ENCODE assay signal across 22 cellular contexts in the genomic region with DNA sequence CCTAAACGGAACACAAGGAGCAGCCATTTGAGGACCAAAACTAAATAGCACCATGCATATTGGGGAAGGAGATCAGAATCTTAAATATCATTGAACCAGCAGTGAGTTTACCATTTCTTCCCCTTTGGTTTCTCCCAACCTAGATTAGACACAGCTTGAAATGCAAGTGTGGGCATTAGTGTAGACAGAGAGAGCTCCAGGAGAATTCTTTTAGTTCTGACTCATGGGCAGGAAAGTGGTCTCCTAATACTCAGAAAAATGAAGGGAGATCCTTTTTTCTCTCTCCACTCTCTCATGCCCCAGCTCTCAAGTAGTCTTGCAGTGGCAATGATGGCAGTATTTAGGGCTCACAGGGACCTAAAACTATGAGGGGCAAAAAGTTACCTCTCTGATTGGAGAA.
DNase-seq lines count a peak whose midpoint lies in the region; ATAC-seq and FAIRE-seq lines count a peak whose summit lies in the region.
"Had no signal": no experiment of that assay in that cellular context is flagged by ENCODE, and none has a peak within 500 bp of the region (broad histone marks: within the 10 kb centered on the region; RNA-seq: fewer than 3 reads in every experiment).

No MANE protein-coding gene starts in this region.

- FAIRE-seq in HTR-8/SVneo (lab: Jason Lieb, UNC), result no peak
- FAIRE-seq: K562 had no signal

- peaks cover 16% of the 10 kb centered on the region for H3K36me3 Mint-ChIP-seq in CD4-positive, CD25-positive, alpha-beta regulatory T cell

- no peaks in the 10 kb centered on the region for H3K27me3 ChIP-seq in CD4-positive, CD25-positive, alpha-beta regulatory T cell (ENCODE audit: control insufficient read depth, insufficient read depth, low read length)

- no peak overlapping the region for H3K27ac ChIP-seq in CD4-positive, CD25-positive, alpha-beta regulatory T cell (ENCODE audit: insufficient read depth, low read length, poor library complexity, severe bottlenecking)
- peak overlapping the region; percentile 48 for H3K27ac ChIP-seq in epithelial cell of prostate

- no peak overlapping the region for H3K4me3 ChIP-seq in CD4-positive, CD25-positive, alpha-beta regulatory T cell (ENCODE audit: low read depth, low read length)
- H3K4me3 ChIP-seq: GM23338, K562 had no signal

- H3K27ac Mint-ChIP-seq in CD4-positive, CD25-positive, alpha-beta regulatory T cell, result peak overlapping the region in 2 of 3 donors; percentile 52 to 57
- H3K27ac Mint-ChIP-seq: GM23338 had no signal

- peaks cover 19 to 43% (median 34%) of the 10 kb centered on the region in 4 donors for H3K4me1 Mint-ChIP-seq in CD4-positive, CD25-positive, alpha-beta regulatory T cell

- H3K9me3 Mint-ChIP-seq in CD4-positive, CD25-positive, alpha-beta regulatory T cell, result peaks cover 0 to 2% (median 0%) of the 10 kb centered on the region in 7 donors
- H3K9me3 Mint-ChIP-seq: GM23338 had no signal

- no peak for ATAC-seq in CD4-positive, CD25-positive, alpha-beta regulatory T cell (ENCODE audit: low read depth in 2 of 2)
- ATAC-seq in GM21619 (IDR thresholded peaks at IDR 0.05; ENCODE audit: unreplicated experiment), result no peak
- ATAC-seq: GM23338, HCT116, K562 had no signal

- no peak overlapping the region for H3K4me3 Mint-ChIP-seq in CD4-positive, CD25-positive, alpha-beta regulatory T cell
- H3K4me3 Mint-ChIP-seq: GM23338 had no signal

- H3K9me3 ChIP-seq in CD4-positive, CD25-positive, alpha-beta regulatory T cell (ENCODE audit: control insufficient read depth in 2 of 2, low read length in 2 of 2), result no peaks in the 10 kb centered on the region

- DNase-seq in CD4-positive, CD25-positive, alpha-beta regulatory T cell, result no peak
- DNase-seq in EL (peak; percentile 39), RPMI7951 (ENCODE audit: low read depth) (peak; percentile 3), epithelial cell of prostate (ENCODE audit: low read depth, low spot score) (no peak), NCI-H1417 treated with DMSO at 0.1 percent for 48 hours (lab: John Stamatoyannopoulos, UW) (no peak), C1 segment of cervical spinal cord (lab: John Stamatoyannopoulos, UW) (no peak), HTR-8/SVneo (ENCODE audit: insufficient read length, low spot score) (no peak)
- DNase-seq: ACHN, AML-193, COR-L47, DMS 273 treated with DMSO at 0.1 percent for 48 hours, DND-41, GF-D8, NCI-H187, NCI-H2227 treated with DMSO at 0.1 percent for 48 hours, NCI-H524, NCI-H82, SHP77 treated with DMSO at 0.1 percent for 48 hours had no signal

- H3K4me1 ChIP-seq in CD4-positive, CD25-positive, alpha-beta regulatory T cell (ENCODE audit: control insufficient read depth, insufficient read depth, low read length, poor library complexity, severe bottlenecking), result peaks cover 4% of the 10 kb centered on the region

- H3K27me3 Mint-ChIP-seq in CD4-positive, CD25-positive, alpha-beta regulatory T cell, result no peaks in the 10 kb centered on the region

- H3K36me3 ChIP-seq in CD4-positive, CD25-positive, alpha-beta regulatory T cell (ENCODE audit: control insufficient read depth, insufficient read depth, low read length), result peaks cover 11% of the 10 kb centered on the region

Comparison
In these comparisons a context has a peak if more than half of its experiments do, and no peak if none do; other contexts are left out.
1. DNase-seq: peak in EL (single experiment) and RPMI7951 (single experiment); none in CD4-positive, CD25-positive, alpha-beta regulatory T cell (0 of 3), epithelial cell of prostate (single experiment), NCI-H1417 treated with DMSO at 0.1 percent for 48 hours (single experiment), C1 segment of cervical spinal cord (0 of 14) and HTR-8/SVneo (single experiment).